In the genomic region with DNA sequence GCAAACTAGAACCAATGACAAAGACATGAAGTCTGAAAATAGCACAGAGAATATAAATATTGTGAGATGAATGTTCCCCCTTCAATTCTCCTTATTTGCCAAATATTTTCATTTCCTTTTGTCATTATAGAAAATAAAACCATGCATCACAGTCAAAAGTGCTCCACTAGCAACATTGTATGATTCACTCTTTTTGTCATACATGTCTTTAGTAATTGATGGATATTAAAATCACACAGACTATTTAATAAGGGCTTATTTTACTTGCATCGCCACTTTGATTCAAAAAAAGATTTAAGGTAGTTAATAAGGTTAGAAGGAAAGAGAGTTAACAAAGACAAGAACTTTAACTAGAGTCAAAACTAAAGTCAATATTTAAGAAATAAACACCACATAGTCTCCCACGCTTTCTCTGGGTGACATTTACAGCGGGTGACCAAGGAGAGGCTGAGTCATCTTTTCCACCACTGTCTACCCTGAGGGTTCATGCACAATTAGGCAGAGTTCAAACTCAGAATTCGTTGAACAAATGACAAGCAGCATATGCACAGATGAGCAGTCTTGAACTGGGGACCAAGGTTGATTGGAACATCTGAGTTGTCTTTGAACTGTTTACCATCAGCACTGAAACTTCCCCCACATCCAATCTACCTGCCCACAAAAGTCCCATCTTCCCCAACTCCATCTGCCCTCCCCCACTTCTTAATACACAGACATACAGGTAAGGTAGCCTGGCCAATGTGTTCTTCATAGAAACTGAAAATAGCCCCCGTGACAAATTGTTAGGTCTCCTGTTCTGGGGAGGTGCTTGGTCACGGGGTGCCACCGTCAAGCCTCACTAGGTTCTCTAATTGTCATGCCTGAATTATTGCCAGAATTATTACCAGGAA, we compare ENCODE assay signal across 8 cellular contexts. TPM values are rescaled to one million over a fixed set of nuclear protein-coding genes. Genes with fewer than 3 reads are reported as not detected.
DNase-seq lines count a peak whose midpoint lies in the region; ATAC-seq and TF ChIP-seq lines count a peak whose summit lies in the region.

No MANE protein-coding gene starts in this region.

- H3K9me3 ChIP-seq in HUES6 (ENCODE audit: control insufficient read depth, insufficient read depth, low read depth, low read length): peaks cover 52% of the 10 kb centered on the region
- H3K9me3 ChIP-seq in endocrine pancreas (ENCODE audit: control insufficient read depth, low read length): no peaks in the 10 kb centered on the region

- peak; percentile 98 for ATAC-seq in GM21576 (IDR thresholded peaks at IDR 0.05; ENCODE audit: unreplicated experiment)

- H3K4me3 ChIP-seq in HUES6 (ENCODE audit: low read depth, low read length): no peak overlapping the region
- peak overlapping the region; percentile 36 for H3K4me3 ChIP-seq in endocrine pancreas (ENCODE audit: control insufficient read depth, insufficient read depth, low read length)
- H3K4me3 ChIP-seq in H7 (ENCODE audit: insufficient read depth, low read depth, low read length): no peak overlapping the region

- DNase-seq in GM10266 (ENCODE audit: extremely low spot score) (peak; percentile 74), NAMALWA (ENCODE audit: low spot score) (no peak), putamen (ENCODE audit: low spot score) (no peak), NCI-H524 treated with DMSO at 0.1 percent for 48 hours (lab: John Stamatoyannopoulos, UW) (no peak), H7 (no peak)

- no peak for TF ChIP-seq CTCF in GM10266 (IDR thresholded peaks at IDR 0.05; ENCODE audit: control insufficient read depth, insufficient read depth, low read depth, missing control alignments)

- no peak overlapping the region for H3K9ac ChIP-seq in HUES6 (ENCODE audit: low read length)
- no peak overlapping the region for H3K9ac ChIP-seq in endocrine pancreas (ENCODE audit: control insufficient read depth, insufficient read depth, low read length)

- no peaks in the 10 kb centered on the region for H3K27me3 ChIP-seq in HUES6 (ENCODE audit: control insufficient read depth, insufficient read depth, low read length)
- no peaks in the 10 kb centered on the region for H3K27me3 ChIP-seq in endocrine pancreas (ENCODE audit: control insufficient read depth, insufficient read depth, low read length)
- no peaks in the 10 kb centered on the region for H3K27me3 ChIP-seq in H7 (ENCODE audit: control insufficient read depth, insufficient read depth, low read length)

- H3K27ac ChIP-seq in HUES6 (ENCODE audit: low read depth, low read length): peak overlapping the region; percentile 50; the same call in 1 of the 2 replicates

- H3K4me1 ChIP-seq in HUES6 (ENCODE audit: control insufficient read depth, insufficient read depth, low read length): no peaks in the 10 kb centered on the region; the same call in 1 of the 2 replicates
- peaks cover 7% of the 10 kb centered on the region for H3K4me1 ChIP-seq in endocrine pancreas (ENCODE audit: control insufficient read depth, insufficient read depth, low read length)

- peaks cover 13% of the 10 kb centered on the region; the same call in 1 of the 2 replicates for H3K36me3 ChIP-seq in HUES6 (ENCODE audit: control insufficient read depth, insufficient read depth, low read length)
- no peaks in the 10 kb centered on the region for H3K36me3 ChIP-seq in endocrine pancreas (ENCODE audit: control insufficient read depth, insufficient read depth, low read length)
- H3K36me3 ChIP-seq in H7 (replicated peaks; ENCODE audit: control insufficient read depth, insufficient read depth, low read length): peaks cover 1% of the 10 kb centered on the region

RNA-seq across cellular contexts. Expression of a gene that starts 42.5 kb away (rescaled TPM):
- total RNA-seq in H7 (2014; rRNA removed; shearing (Covaris generic)): 3.0 and 5.4 TPM in 2 replicates
